ENCODE assay signal across 8 cellular contexts in the genomic region with DNA sequence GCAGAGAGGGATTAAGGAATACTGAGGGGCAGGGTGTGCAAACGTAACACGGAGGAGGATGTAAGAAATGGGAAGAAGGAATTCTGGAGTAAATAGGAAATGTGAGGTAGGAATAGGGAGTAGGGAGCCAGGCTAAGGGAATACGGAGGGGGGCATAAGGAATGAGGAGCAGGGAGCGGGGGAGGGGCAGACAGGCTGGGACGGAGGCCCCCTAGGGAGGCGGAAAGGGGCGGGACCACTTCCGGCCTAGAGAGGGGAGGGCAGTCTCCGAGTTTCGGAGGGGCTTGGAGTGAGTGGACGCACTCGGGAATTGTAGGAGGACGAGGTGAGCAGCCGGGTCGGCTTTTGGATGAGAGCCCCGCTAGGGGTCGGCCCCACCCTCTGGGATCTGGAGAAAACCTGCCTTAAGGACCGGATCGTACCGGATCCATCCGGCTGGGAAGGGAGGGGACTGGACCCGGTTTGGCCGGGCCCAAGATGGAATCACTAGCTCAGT. TPM values are rescaled to one million over a fixed set of nuclear protein-coding genes. Genes with fewer than 3 reads are reported as not detected.
DNase-seq lines count a peak whose midpoint lies in the region; ATAC-seq and TF ChIP-seq lines count a peak whose summit lies in the region.

No MANE protein-coding gene starts in this region.

- peak overlapping the region; percentile 85 for H3K4me2 ChIP-seq in GM23338

- no peaks in the 10 kb centered on the region for H3K9me3 ChIP-seq in duodenal mucosa (ENCODE audit: control insufficient read depth in 1 of 2, low read length in 2 of 2)
- H3K9me3 ChIP-seq in lower lobe of right lung: no peaks in the 10 kb centered on the region

- no peaks in the 10 kb centered on the region for H3K9me2 ChIP-seq in GM23338 (ENCODE audit: insufficient read depth)

- POLR2A ChIA-PET in WTC11 (lab: Charles Lee): interaction anchor here (0.7 to 1.5 kb wide), 3 partner anchors 169 to 323 kb away, joined by 3 to 12 read pairs (median 4); a partner anchor contains a TSS

- H3K4me3 Mint-ChIP-seq in GM23338 (peak overlapping the region; percentile 93), WTC11 (peak overlapping the region; percentile 98)

- H3K4me1 Mint-ChIP-seq in GM23338 (peaks cover 20% of the 10 kb centered on the region), WTC11 (peaks cover 28% of the 10 kb centered on the region)

- TF ChIP-seq POLR2A in NB4 (IDR thresholded peaks at IDR 0.05; ENCODE audit: extremely low read depth, insufficient read length): no peak

- H3K79me2 ChIP-seq in GM23338 (replicated peaks; ENCODE audit: insufficient read depth): 0 out of 2 replicates have a peak, but pooled peaks cover 13% of the 10 kb centered on the region

- ATAC-seq in GM23338 (peak; percentile 70), WTC11 (peak; percentile 47), lower lobe of right lung (peak; percentile 78 to 82), HG03442 (IDR thresholded peaks at IDR 0.05; ENCODE audit: unreplicated experiment) (no peak)

- H4K20me1 ChIP-seq in GM23338 (replicated peaks; ENCODE audit: insufficient read depth): no peaks in the 10 kb centered on the region

- DNase-seq in GM04504 (ENCODE audit: low read depth): peak; percentile 8
- peak; percentile 79 for DNase-seq in GM23338 (ENCODE audit: low spot score)
- no peak for DNase-seq in NB4 (ENCODE audit: low read depth)
- DNase-seq in WTC11 (ENCODE audit: low spot score): peak; percentile 76
- no peak for DNase-seq in lower lobe of right lung
- DNase-seq in stimulated activated CD8-positive, alpha-beta memory T cell treated with anti-CD3 and anti-CD28 coated beads, Interleukin-15, amount 100 ng/mL, for 1 hour (ENCODE audit: low read depth): peak; percentile 5

- H3K36me3 Mint-ChIP-seq in GM23338 (ENCODE audit: low read depth) (peaks cover 38% of the 10 kb centered on the region), WTC11 (peaks cover 25% of the 10 kb centered on the region)

- no peak overlapping the region for H2AFZ ChIP-seq in GM23338

- H3K4me3 ChIP-seq in GM23338 (peak overlapping the region; percentile 80), NB4 (ENCODE audit: low read depth, low read length) (peak overlapping the region; percentile 77), duodenal mucosa (ENCODE audit: low read depth in 1 of 2, low read length in 2 of 2) (peak overlapping the region; percentile 83 to 86), lower lobe of right lung (peak overlapping the region; percentile 64)

- TF ChIP-seq CTCF in GM23338 (conservative IDR thresholded peaks at IDR 0.05; ENCODE audit: low read depth in 2 of 2) (no peak), NB4 (IDR thresholded peaks at IDR 0.05; ENCODE audit: low read depth, low read length) (no peak), WTC11 (IDR thresholded peaks at IDR 0.05) (no peak), lower lobe of right lung (IDR thresholded peaks at IDR 0.05) (no peak)

- no peaks in the 10 kb centered on the region; the same call in 2 of the 3 replicates for H3K9me3 Mint-ChIP-seq in GM23338
- H3K9me3 Mint-ChIP-seq in WTC11: no peaks in the 10 kb centered on the region

- H3K27ac ChIP-seq in GM23338 (ENCODE audit: low read depth) (peak overlapping the region; percentile 97), duodenal mucosa (ENCODE audit: low read depth, low read length) (peak overlapping the region; percentile 56), lower lobe of right lung (peak overlapping the region; percentile 71)

- no peaks in the 10 kb centered on the region for H3F3A ChIP-seq in GM23338 (replicated peaks; ENCODE audit: low read depth)

- intact Hi-C loops in lower lobe of right lung (cut with DNase I): no loop called here

- H3K36me3 ChIP-seq in GM23338 (ENCODE audit: insufficient read depth) (no peaks in the 10 kb centered on the region), duodenal mucosa (ENCODE audit: control insufficient read depth in 1 of 2, insufficient read depth in 2 of 2, low read length in 2 of 2) (peaks cover 10 to 26% of the 10 kb centered on the region in 2 donors), lower lobe of right lung (peaks cover 33% of the 10 kb centered on the region)

- peaks cover 15% of the 10 kb centered on the region for H3K27me3 Mint-ChIP-seq in GM23338 (ENCODE audit: insufficient read depth, low read depth, poor library complexity)
- peaks cover 6% of the 10 kb centered on the region for H3K27me3 Mint-ChIP-seq in WTC11 (ENCODE audit: low read depth)

- peaks cover 7% of the 10 kb centered on the region for H3K4me1 ChIP-seq in GM23338 (ENCODE audit: insufficient read depth)
- H3K4me1 ChIP-seq in duodenal mucosa (ENCODE audit: control insufficient read depth in 1 of 2, insufficient read depth in 2 of 2, low read length in 2 of 2): peaks cover 9 to 10% of the 10 kb centered on the region in 2 donors
- H3K4me1 ChIP-seq in lower lobe of right lung: peaks cover 10% of the 10 kb centered on the region

- H3K27me3 ChIP-seq in GM23338 (ENCODE audit: insufficient read depth) (no peaks in the 10 kb centered on the region), duodenal mucosa (ENCODE audit: control insufficient read depth in 1 of 2, insufficient read depth in 2 of 2, low read length in 2 of 2) (no peaks in the 10 kb centered on the region), lower lobe of right lung (ENCODE audit: low read depth) (no peaks in the 10 kb centered on the region)

- H3K9ac ChIP-seq in duodenal mucosa (ENCODE audit: low read depth in 1 of 2, low read length in 2 of 2): peak overlapping the region; percentile 57 to 78

- CTCF ChIA-PET in WTC11 (lab: Charles Lee): interaction anchor here (0.7 to 2.4 kb wide), 4 partner anchors 21 to 169 kb away, joined by 3 to 10 read pairs (median 4); no protein-coding TSS in a partner anchor

- H3K27ac Mint-ChIP-seq in GM23338 (peak overlapping the region; percentile 98), WTC11 (peak overlapping the region; percentile 99)

TF ChIP-seq in GM23338, 12 proteins besides CTCF, POLR2A, EP300 and RAD21 (continues in another document):
- no peak for TF ChIP-seq JUNB (IDR thresholded peaks at IDR 0.05; ENCODE audit: unreplicated experiment)
- TF ChIP-seq, protein P1, sequence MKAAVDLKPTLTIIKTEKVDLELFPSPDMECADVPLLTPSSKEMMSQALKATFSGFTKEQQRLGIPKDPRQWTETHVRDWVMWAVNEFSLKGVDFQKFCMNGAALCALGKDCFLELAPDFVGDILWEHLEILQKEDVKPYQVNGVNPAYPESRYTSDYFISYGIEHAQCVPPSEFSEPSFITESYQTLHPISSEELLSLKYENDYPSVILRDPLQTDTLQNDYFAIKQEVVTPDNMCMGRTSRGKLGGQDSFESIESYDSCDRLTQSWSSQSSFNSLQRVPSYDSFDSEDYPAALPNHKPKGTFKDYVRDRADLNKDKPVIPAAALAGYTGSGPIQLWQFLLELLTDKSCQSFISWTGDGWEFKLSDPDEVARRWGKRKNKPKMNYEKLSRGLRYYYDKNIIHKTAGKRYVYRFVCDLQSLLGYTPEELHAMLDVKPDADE (IDR thresholded peaks at IDR 0.05): 0 out of 2 replicates have a peak, but pooled peaks have one; percentile 12

TF ChIP-seq in WTC11, 78 proteins besides CTCF, POLR2A, EP300 and RAD21:
- TF ChIP-seq, protein P2, sequence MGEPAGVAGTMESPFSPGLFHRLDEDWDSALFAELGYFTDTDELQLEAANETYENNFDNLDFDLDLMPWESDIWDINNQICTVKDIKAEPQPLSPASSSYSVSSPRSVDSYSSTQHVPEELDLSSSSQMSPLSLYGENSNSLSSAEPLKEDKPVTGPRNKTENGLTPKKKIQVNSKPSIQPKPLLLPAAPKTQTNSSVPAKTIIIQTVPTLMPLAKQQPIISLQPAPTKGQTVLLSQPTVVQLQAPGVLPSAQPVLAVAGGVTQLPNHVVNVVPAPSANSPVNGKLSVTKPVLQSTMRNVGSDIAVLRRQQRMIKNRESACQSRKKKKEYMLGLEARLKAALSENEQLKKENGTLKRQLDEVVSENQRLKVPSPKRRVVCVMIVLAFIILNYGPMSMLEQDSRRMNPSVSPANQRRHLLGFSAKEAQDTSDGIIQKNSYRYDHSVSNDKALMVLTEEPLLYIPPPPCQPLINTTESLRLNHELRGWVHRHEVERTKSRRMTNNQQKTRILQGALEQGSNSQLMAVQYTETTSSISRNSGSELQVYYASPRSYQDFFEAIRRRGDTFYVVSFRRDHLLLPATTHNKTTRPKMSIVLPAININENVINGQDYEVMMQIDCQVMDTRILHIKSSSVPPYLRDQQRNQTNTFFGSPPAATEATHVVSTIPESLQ (CRISPR knock-in tag; IDR thresholded peaks at IDR 0.05): no peak
- TF ChIP-seq NFYB (CRISPR knock-in tag; conservative IDR thresholded peaks at IDR 0.05; ENCODE audit: low read depth): no peak
- TF ChIP-seq TCF7 (CRISPR knock-in tag; IDR thresholded peaks at IDR 0.05; ENCODE audit: low read depth): no peak
- TF ChIP-seq, protein P3, sequence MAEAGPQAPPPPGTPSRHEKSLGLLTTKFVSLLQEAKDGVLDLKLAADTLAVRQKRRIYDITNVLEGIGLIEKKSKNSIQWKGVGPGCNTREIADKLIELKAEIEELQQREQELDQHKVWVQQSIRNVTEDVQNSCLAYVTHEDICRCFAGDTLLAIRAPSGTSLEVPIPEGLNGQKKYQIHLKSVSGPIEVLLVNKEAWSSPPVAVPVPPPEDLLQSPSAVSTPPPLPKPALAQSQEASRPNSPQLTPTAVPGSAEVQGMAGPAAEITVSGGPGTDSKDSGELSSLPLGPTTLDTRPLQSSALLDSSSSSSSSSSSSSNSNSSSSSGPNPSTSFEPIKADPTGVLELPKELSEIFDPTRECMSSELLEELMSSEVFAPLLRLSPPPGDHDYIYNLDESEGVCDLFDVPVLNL (CRISPR knock-in tag; IDR thresholded peaks at IDR 0.05; ENCODE audit: borderline replicate concordance, low read depth): no peak
- TF ChIP-seq SP1 (CRISPR knock-in tag; conservative IDR thresholded peaks at IDR 0.05): 0 out of 2 replicates have a peak, but pooled peaks have one; percentile 49

RNA-seq across cellular contexts. Expression of a gene that starts 0.6 kb away (rescaled TPM):
- 203 and 236 TPM in 2 replicates for total RNA-seq in GM23338 (2014; rRNA removed; shearing (Covaris generic))
- polyA plus RNA-seq in GM23338 (2016; fragmentation: Nextera tagmentation; extraction: Ambion mirVana): 90.9 and 96.7 TPM in 2 replicates
- total RNA-seq in WTC11 (2021) (136 to 140 TPM (median 138 TPM) in 3 replicates), lower lobe of right lung (88.3 TPM)

RNA-seq across cellular contexts. Expression of a gene that starts 10.1 kb away (rescaled TPM):
- not detected in 2 replicates for total RNA-seq in GM23338 (2014; rRNA removed; shearing (Covaris generic))
- polyA plus RNA-seq in GM23338 (2016; fragmentation: Nextera tagmentation; extraction: Ambion mirVana): not detected in 2 replicates
- total RNA-seq in WTC11 (2021) (0.02 to 0.05 TPM (median 0.04 TPM) in 3 replicates), lower lobe of right lung (not detected)

Comparison
In these comparisons a context has a peak if more than half of its experiments do, and no peak if none do; other contexts are left out.
1. DNase-seq: peak in GM04504 (single experiment), GM23338 (single experiment), WTC11 (single experiment) and stimulated activated CD8-positive, alpha-beta memory T cell treated with anti-CD3 and anti-CD28 coated beads, Interleukin-15, amount 100 ng/mL, for 1 hour (single experiment); none in NB4 (single experiment) and lower lobe of right lung (single experiment).
2. Peak in every context shown above with its lines, with median percentiles within 50 percentile points of each other: H3K27ac ChIP-seq and H3K4me3 ChIP-seq.